ENCODE assay signal across 1 cellular context in genomic region chrX:53686151-53686885, GRCh38.
TF ChIP-seq lines count a peak whose summit lies in the region.

HUWE1 (minus strand) TSS chrX:53686719; CDS start chrX:53654107, 32,612 bp downstream.

TF ChIP-seq in IMR-90, 13 proteins besides CTCF, POLR2A, EP300 and RAD21 (continued from another document):
- TF ChIP-seq MAFK (IDR thresholded peaks at IDR 0.05; ENCODE audit: low read depth, low read length) (no peak), CEBPB (IDR thresholded peaks at IDR 0.05; ENCODE audit: low read depth, low read length) (no peak), MXI1 (IDR thresholded peaks at IDR 0.05; ENCODE audit: borderline replicate concordance, low read depth, low read length) (0 out of 2 replicates have a peak, but pooled peaks have one; percentile 14), MAZ (IDR thresholded peaks at IDR 0.05; ENCODE audit: borderline replicate concordance, low read depth, low read length) (peak; percentile 27; the same call in 1 of the 2 replicates), FOS (IDR thresholded peaks at IDR 0.05; ENCODE audit: low read depth, low read length) (no peak), BHLHE40 (IDR thresholded peaks at IDR 0.05; ENCODE audit: low read depth, low read length) (no peak), SMC3 (IDR thresholded peaks at IDR 0.05; ENCODE audit: low read depth, low read length) (no peak), NFE2L2 (IDR thresholded peaks at IDR 0.05; ENCODE audit: low read depth, low read length) (no peak), RCOR1 (IDR thresholded peaks at IDR 0.05; ENCODE audit: insufficient replicate concordance, low read length) (no peak), CHD1 (IDR thresholded peaks at IDR 0.05; ENCODE audit: low read depth, low read length) (no peak), ELK1 (IDR thresholded peaks at IDR 0.05; ENCODE audit: borderline replicate concordance, low read depth, low read length) (no peak)
